In genomic region chr20:20881808-20882207, GRCh38 we compare ENCODE assay signal across 27 cellular contexts.
"Had no signal": no experiment of that assay in that cellular context is flagged by ENCODE, and none has a peak within 500 bp of the region (broad histone marks: within the 10 kb centered on the region; RNA-seq: fewer than 3 reads in every experiment).

No MANE protein-coding gene starts in this region.

- H3K36me3 ChIP-seq: stomach, suprapubic skin, thoracic aorta, thyroid gland, tibial artery, tibial nerve, transverse colon, upper lobe of left lung, upper lobe of right lung, uterus, vagina had no signal

- H3K9me3 ChIP-seq: stomach, suprapubic skin, testis, thoracic aorta, thyroid gland, tibial artery, tibial nerve, transverse colon, upper lobe of left lung, upper lobe of right lung, uterus, vagina had no signal

- H3K4me3 ChIP-seq: stomach, suprapubic skin, testis, thoracic aorta, thyroid gland, tibial artery, tibial nerve, transverse colon, upper lobe of left lung, upper lobe of right lung, uterus, vagina had no signal

- H3K27ac ChIP-seq: stomach, suprapubic skin, testis, thoracic aorta, thyroid gland, tibial artery, tibial nerve, transverse colon, upper lobe of left lung, upper lobe of right lung, uterus, vagina had no signal

- H3K4me1 ChIP-seq: stomach, suprapubic skin, testis, thyroid gland, tibial artery, tibial nerve, transverse colon, upper lobe of left lung, upper lobe of right lung, uterus, vagina had no signal

- H3K27me3 ChIP-seq: testis, thyroid gland, tibial nerve, upper lobe of left lung, upper lobe of right lung, uterus, vagina had no signal

- FAIRE-seq: urothelium cell line had no signal

- ATAC-seq: stimulated activated effector memory CD8-positive, alpha-beta T cell treated with anti-CD3 and anti-CD28 coated beads, Interleukin-12 subunit alpha, Interleukin-12 subunit beta, amount 100 ng/mL, for 72 hours; stimulated activated memory B cell treated with anti-CD40 and anti-IgM and Interleukin-4, amounts not matched to agents 10 μg/mL and 1 μg/mL and 100 μg/mL, for 72 hours; stimulated activated naive B cell treated with anti-CD40 and anti-IgM and Interleukin-4, amounts not matched to agents 10 μg/mL and 1 μg/mL and 100 μg/mL, for 72 hours; stimulated activated naive CD8-positive, alpha-beta T cell treated with anti-CD3 and anti-CD28 coated beads, Interleukin-15, amount 100 ng/mL, for 72 hours; stimulated activated naive CD8-positive, alpha-beta T cell treated with anti-CD3 and anti-CD28 coated beads, Interleukin-15, Interleukin-2, amounts not matched to agents 100 U/mL and 50 U/mL, for 24 hours; upper lobe of right lung had no signal

- DNase-seq: stimulated activated CD4-positive, alpha-beta T cell treated with anti-CD3 and anti-CD28 coated beads, Interleukin-2, amount 100 ng/mL, for 48 hours; stimulated activated CD4-positive, alpha-beta T cell treated with anti-CD3 and anti-CD28 coated beads, Interleukin-4, amount 100 ng/mL, for 1 hour; stimulated activated CD4-positive, alpha-beta T cell treated with anti-CD3 and anti-CD28 coated beads, Interleukin-4, amount 100 ng/mL, for 24 hours; stimulated activated CD4-positive, alpha-beta T cell treated with anti-CD3 and anti-CD28 coated beads, Interleukin-4, amount 100 ng/mL, for 4 hours; stimulated activated CD8-positive, alpha-beta memory T cell treated with anti-CD3 and anti-CD28 coated beads, Interleukin-4, amount 100 ng/mL, for 48 hours; stimulated activated naive B cell treated with anti-CD40 and anti-IgM and Interleukin-4, amounts not matched to agents 10 μg/mL and 1 μg/mL and 100 μg/mL, for 72 hours; stimulated activated naive CD4-positive, alpha-beta T cell; stimulated activated naive CD4-positive, alpha-beta T cell treated with Interleukin-2 at 50 U/mL for 16 hours; stimulated activated naive CD8-positive, alpha-beta T cell treated with anti-CD3 and anti-CD28 coated beads, Interleukin-15, amount 100 ng/mL, for 72 hours; stimulated activated naive CD8-positive, alpha-beta T cell treated with anti-CD3 and anti-CD28 coated beads, Interleukin-15, Interleukin-2, amounts not matched to agents 100 U/mL and 50 U/mL, for 24 hours; stomach; substantia nigra; testis; thyroid gland; tibial artery; transverse colon; trophoblast cell; upper lobe of left lung; upper lobe of right lung; uterus had no signal
